In genomic region chr17:72826602-72827001, GRCh38 we compare ENCODE assay signal across 16 cellular contexts.
DNase-seq lines count a peak whose midpoint lies in the region; ATAC-seq and TF ChIP-seq lines count a peak whose summit lies in the region.
"Had no signal": no experiment of that assay in that cellular context is flagged by ENCODE, and none has a peak within 500 bp of the region (broad histone marks: within the 10 kb centered on the region; RNA-seq: fewer than 3 reads in every experiment).

No MANE protein-coding gene starts in this region.

- H2AK9ac ChIP-seq in IMR-90 (replicated peaks; ENCODE audit: low read depth, low read length, poor library complexity) = no peak overlapping the region

- ATAC-seq in IMR-90 (ENCODE audit: low read depth) (no peak), GM21717 (IDR thresholded peaks at IDR 0.05; ENCODE audit: unreplicated experiment) (no peak)
- ATAC-seq: K562, sciatic nerve had no signal

- no peak overlapping the region for H3K23ac ChIP-seq in IMR-90 (ENCODE audit: low read depth, low read length)

- H2BK15ac ChIP-seq in IMR-90 (ENCODE audit: low read depth, low read length) = no peak overlapping the region

- DNase-seq in Caki2 (ENCODE audit: low read depth) = peak; percentile 17
- DNase-seq in IMR-90 = peak; percentile 57
- DNase-seq in astrocyte of the spinal cord (ENCODE audit: low read depth, low spot score) = peak; percentile 23
- DNase-seq in kidney epithelial cell (ENCODE audit: low read depth) = peak; percentile 10
- DNase-seq in GM10248 (ENCODE audit: extremely low spot score) = no peak
- DNase-seq in activated naive CD4-positive, alpha-beta T cell treated with Interleukin-2 at 50 U/mL for 16 hours = no peak
- DNase-seq in AG20443 (ENCODE audit: low spot score) = no peak
- DNase-seq: activated gamma-delta T cell treated with Interleukin-2 at 50 U/mL for 16 hours; NCI-H1436; nucleus accumbens; stimulated activated CD4-positive, alpha-beta T cell treated with anti-CD3 and anti-CD28 coated beads, Interleukin-4, amount 100 ng/mL, for 1 hour; T-helper 1 cell; testis had no signal

- no TSS peak for BruUV-seq in IMR-90 (replicated peaks; lab: Mats Ljungman, UMichigan)

- H2BK120ac ChIP-seq in IMR-90 (ENCODE audit: low read depth, low read length) = no peak overlapping the region

- no peak overlapping the region for H3K9ac ChIP-seq in IMR-90 (ENCODE audit: low read depth, low read length)

- no peak overlapping the region for H2AK5ac ChIP-seq in IMR-90 (ENCODE audit: low read depth, low read length)

- H3K4ac ChIP-seq in IMR-90 (ENCODE audit: low read depth, low read length) = no peak overlapping the region

- no peak overlapping the region for H2BK5ac ChIP-seq in IMR-90 (ENCODE audit: low read depth, low read length, poor library complexity, severe bottlenecking)

- no peak overlapping the region for H4K91ac ChIP-seq in IMR-90 (ENCODE audit: insufficient read depth, low read depth, low read length)

- H3K9me1 ChIP-seq in IMR-90 (ENCODE audit: insufficient read depth, low read length) = no peaks in the 10 kb centered on the region

- no peak overlapping the region for H3K4me2 ChIP-seq in IMR-90 (ENCODE audit: low read depth, low read length)

- TF ChIP-seq RAD21 in IMR-90 (IDR thresholded peaks at IDR 0.05; ENCODE audit: low read length) = no peak

- CTCF ChIA-PET in IMR-90 (lab: Yijun Ruan, JAX) (no interaction called here), GM10248 (lab: Yijun Ruan, JAX) (no interaction called here)

- peaks cover 7% of the 10 kb centered on the region for H3K9me3 ChIP-seq in IMR-90 (ENCODE audit: control insufficient read depth, insufficient read depth, low read length)
- H3K9me3 ChIP-seq: testis had no signal

- dilution Hi-C loops in IMR-90 (cut with HindIII; ENCODE audit: low sequenced_read_pairs, unreplicated experiment) = no loop called here

- WGBS in IMR-90 (ENCODE audit: extremely low coverage in 2 of 2, insufficient read length in 1 of 2), 2 experiments = no CpG with 5 or more reads among the region's 4 CpGs

- H2BK20ac ChIP-seq in IMR-90 (ENCODE audit: low read depth, low read length) = no peak overlapping the region

- H3K79me1 ChIP-seq in IMR-90 (ENCODE audit: low read depth in 1 of 2, low read length in 2 of 2) = no peaks in the 10 kb centered on the region

- no peak overlapping the region for H4K5ac ChIP-seq in IMR-90 (ENCODE audit: low read depth, low read length)

- H3K4me1 ChIP-seq in IMR-90 (ENCODE audit: control insufficient read depth, insufficient read depth, low read length) = no peaks in the 10 kb centered on the region
- H3K4me1 ChIP-seq: testis had no signal

- POLR2A ChIA-PET in IMR-90 (lab: Charles Lee; ENCODE audit: unreplicated experiment) (no interaction called here), GM10248 (lab: Yijun Ruan, JAX) (no interaction called here)

- TF ChIP-seq CTCF in IMR-90 (conservative IDR thresholded peaks at IDR 0.05; ENCODE audit: low read depth, low read length) (0 out of 2 replicates have a peak, but pooled peaks have one; percentile 17), astrocyte of the spinal cord (IDR thresholded peaks at IDR 0.05; ENCODE audit: low read depth, low read length) (no peak), kidney epithelial cell (IDR thresholded peaks at IDR 0.05; ENCODE audit: insufficient read depth, low read length, poor library complexity, severe bottlenecking) (no peak), GM10248 (IDR thresholded peaks at IDR 0.05; ENCODE audit: control extremely low read depth, extremely low read depth, low read depth, missing control alignments) (no peak)

- H3K27ac ChIP-seq in IMR-90 (ENCODE audit: insufficient read depth, low read length) = no peak overlapping the region
- H3K27ac ChIP-seq: testis had no signal

- TF ChIP-seq POLR2A in IMR-90 (IDR thresholded peaks at IDR 0.05; ENCODE audit: low read depth, low read length) = no peak

- no peak overlapping the region for H3K56ac ChIP-seq in IMR-90 (ENCODE audit: extremely low read depth, insufficient read depth, low read length)

- intact Hi-C loops in IMR-90 (cut with micrococcal nuclease) = no loop called here

- H3K14ac ChIP-seq in IMR-90 (replicated peaks; ENCODE audit: low read depth, low read length) = no peak overlapping the region

- H3K18ac ChIP-seq in IMR-90 (ENCODE audit: low read depth, low read length) = no peak overlapping the region

- H3K36me3 ChIP-seq in IMR-90 (ENCODE audit: control insufficient read depth, insufficient read depth, low read length) = peaks cover 2% of the 10 kb centered on the region; the same call in 1 of the 2 replicates
- H3K36me3 ChIP-seq in kidney epithelial cell (ENCODE audit: control insufficient read depth, insufficient read depth, low read length) = no peaks in the 10 kb centered on the region

- no peaks in the 10 kb centered on the region for H4K20me1 ChIP-seq in IMR-90 (ENCODE audit: insufficient read depth, low read length)

- H2AFZ ChIP-seq in IMR-90 (replicated peaks; ENCODE audit: low read length, poor library complexity) = no peak overlapping the region

- H3K4me3 ChIP-seq in IMR-90 (ENCODE audit: insufficient read depth, low read depth, low read length) (no peak overlapping the region), astrocyte of the spinal cord (ENCODE audit: low read depth, low read length) (no peak overlapping the region), kidney epithelial cell (ENCODE audit: low read depth, low read length) (no peak overlapping the region)
- H3K4me3 ChIP-seq: K562, testis had no signal

- no peaks in the 10 kb centered on the region for H3K27me3 ChIP-seq in IMR-90 (ENCODE audit: control insufficient read depth, insufficient read depth, low read length)
- no peaks in the 10 kb centered on the region for H3K27me3 ChIP-seq in kidney epithelial cell (ENCODE audit: control insufficient read depth, insufficient read depth, low read length)
- H3K27me3 ChIP-seq: testis had no signal

- in situ Hi-C loops in Caki2 (cut with HindIII; ENCODE audit: low pct_unique_long_range_greater_than_20kb, low sequenced_read_pairs) (no loop called here), IMR-90 (cut with MboI; ENCODE audit: low sequenced_read_pairs) (no loop called here), astrocyte of the spinal cord (cut with HindIII; ENCODE audit: low sequenced_read_pairs) (no loop called here)

- no peak overlapping the region for H4K8ac ChIP-seq in IMR-90 (ENCODE audit: low read depth in 2 of 2, low read length in 2 of 2)

TF ChIP-seq in IMR-90, 13 proteins besides CTCF, POLR2A, EP300 and RAD21:
- TF ChIP-seq FOS (IDR thresholded peaks at IDR 0.05; ENCODE audit: low read depth, low read length) (no peak), ELK1 (IDR thresholded peaks at IDR 0.05; ENCODE audit: borderline replicate concordance, low read depth, low read length) (no peak), SMC3 (IDR thresholded peaks at IDR 0.05; ENCODE audit: low read depth, low read length) (no peak), MAZ (IDR thresholded peaks at IDR 0.05; ENCODE audit: borderline replicate concordance, low read depth, low read length) (no peak), MAFK (IDR thresholded peaks at IDR 0.05; ENCODE audit: low read depth, low read length) (no peak), BHLHE40 (IDR thresholded peaks at IDR 0.05; ENCODE audit: low read depth, low read length) (no peak), RFX5 (IDR thresholded peaks at IDR 0.05; ENCODE audit: low read depth, low read length) (no peak), MXI1 (IDR thresholded peaks at IDR 0.05; ENCODE audit: borderline replicate concordance, low read depth, low read length) (no peak), USF2 (IDR thresholded peaks at IDR 0.05; ENCODE audit: low read depth, low read length) (no peak), RCOR1 (IDR thresholded peaks at IDR 0.05; ENCODE audit: insufficient replicate concordance, low read length) (no peak), CEBPB (IDR thresholded peaks at IDR 0.05; ENCODE audit: low read depth, low read length) (no peak), CHD1 (IDR thresholded peaks at IDR 0.05; ENCODE audit: low read depth, low read length) (no peak)

Comparison
In these comparisons a context has a peak if more than half of its experiments do, and no peak if none do; other contexts are left out.
1. DNase-seq: peak in Caki2 (single experiment), IMR-90 (single experiment), astrocyte of the spinal cord (single experiment) and kidney epithelial cell (single experiment); none in GM10248 (single experiment), activated naive CD4-positive, alpha-beta T cell treated with Interleukin-2 at 50 U/mL for 16 hours (single experiment) and AG20443 (single experiment).